8 cellular contexts compared by ENCODE assay signal in genomic region chr12:96908170-96908675, GRCh38. TPM values are rescaled to one million over a fixed set of nuclear protein-coding genes. Genes with fewer than 3 reads are reported as not detected.
DNase-seq lines count a peak whose midpoint lies in the region; ATAC-seq, FAIRE-seq and TF ChIP-seq lines count a peak whose summit lies in the region.

No MANE protein-coding gene starts in this region.

- TF ChIP-seq EP300 in transverse colon (IDR thresholded peaks at IDR 0.05; ENCODE audit: low read depth), result no peak

- in situ Hi-C loops in IMR-90 (cut with MboI; ENCODE audit: low sequenced_read_pairs), result no loop called here
- in situ Hi-C loops in transverse colon (cut with MboI; ENCODE audit: low pct_ligation_motif_present in 1 of 4, low pct_unique_long_range_greater_than_20kb in 1 of 4, low sequenced_read_pairs in 3 of 4), result no loop called here

- no peaks in the 10 kb centered on the region for H4K20me1 ChIP-seq in IMR-90 (ENCODE audit: insufficient read depth, low read length)
- H4K20me1 ChIP-seq in astrocyte (ENCODE audit: insufficient read depth, low read length), result no peaks in the 10 kb centered on the region

- DNase-seq in activated CD4-positive, alpha-beta T cell treated with anti-CD3 and anti-CD28 coated beads for 36 hours, result peak; percentile 53
- no peak for DNase-seq in activated CD4-positive, alpha-beta T cell treated with anti-CD3 and anti-CD28 coated beads, Interleukin-2, amount 50 U/mL, for 1 hour
- DNase-seq in IMR-90 (no peak), astrocyte (ENCODE audit: low read depth) (no peak), lung (ENCODE audit: low spot score) (no peak), transverse colon (no peak), activated gamma-delta T cell (lab: John Stamatoyannopoulos, UW) (no peak), midbrain (lab: John Stamatoyannopoulos, UW) (no peak)

- H3K27me3 Mint-ChIP-seq in activated CD4-positive, alpha-beta T cell treated with anti-CD3 and anti-CD28 coated beads for 36 hours, result no peaks in the 10 kb centered on the region
- no peaks in the 10 kb centered on the region for H3K27me3 Mint-ChIP-seq in astrocyte (ENCODE audit: low read depth, unreplicated experiment)

- no peak overlapping the region for H2BK20ac ChIP-seq in IMR-90 (ENCODE audit: low read depth, low read length)

- intact Hi-C loops in activated CD4-positive, alpha-beta T cell treated with anti-CD3 and anti-CD28 coated beads for 36 hours (cut with DNase I, micrococcal nuclease), result loop anchor here (5.0 kb wide), 5 partner anchors 186 to 1734 kb away; partner anchors contain the start of genes CFAP54 (in 1 of the 2), IKBIP (in 1 of the 2) and TMPO (in 1 of the 2)
- intact Hi-C loops in IMR-90 (cut with micrococcal nuclease), result no loop called here
- intact Hi-C loops in transverse colon (cut with DNase I; ENCODE audit: low total_unique reads), result no loop called here

- H3K14ac ChIP-seq in IMR-90 (replicated peaks; ENCODE audit: low read depth, low read length), result peak overlapping the region; percentile 32; the same call in 1 of the 2 replicates

- dilution Hi-C loops in IMR-90 (cut with HindIII; ENCODE audit: low sequenced_read_pairs, unreplicated experiment), result no loop called here

- no peak overlapping the region for H3K18ac ChIP-seq in IMR-90 (ENCODE audit: low read depth, low read length)

- H3K4me3 ChIP-seq in IMR-90 (ENCODE audit: insufficient read depth, low read depth, low read length) (peak overlapping the region; percentile 86; the same call in 1 of the 2 replicates), astrocyte (ENCODE audit: insufficient read depth, low read depth, low read length) (peak overlapping the region; percentile 95), lung (peak overlapping the region; percentile 80), transverse colon (peak overlapping the region in 3 of 4 donors; percentile 84 to 90 (median 88))

- no peak for TF ChIP-seq POLR2A in IMR-90 (IDR thresholded peaks at IDR 0.05; ENCODE audit: low read depth, low read length)
- no peak for TF ChIP-seq POLR2A in transverse colon (IDR thresholded peaks at IDR 0.05)

- H3K27me3 ChIP-seq in IMR-90 (ENCODE audit: control insufficient read depth, insufficient read depth, low read length) (no peaks in the 10 kb centered on the region), astrocyte (ENCODE audit: insufficient read depth, low read length) (no peaks in the 10 kb centered on the region), lung (ENCODE audit: control insufficient read depth, insufficient read depth) (no peaks in the 10 kb centered on the region), transverse colon (no peaks in the 10 kb centered on the region)

- peaks cover 43% of the 10 kb centered on the region for H3K4me1 Mint-ChIP-seq in activated CD4-positive, alpha-beta T cell treated with anti-CD3 and anti-CD28 coated beads for 36 hours
- peaks cover 14% of the 10 kb centered on the region for H3K4me1 Mint-ChIP-seq in astrocyte (ENCODE audit: low read depth, unreplicated experiment)

- POLR2A ChIA-PET in activated CD4-positive, alpha-beta T cell treated with anti-CD3 and anti-CD28 coated beads for 36 hours (lab: Charles Lee), result no interaction called here
- POLR2A ChIA-PET in IMR-90 (lab: Charles Lee; ENCODE audit: unreplicated experiment), result no interaction called here

- peak overlapping the region; percentile 39 for H3K23ac ChIP-seq in IMR-90 (ENCODE audit: low read depth, low read length)

- H3K36me3 ChIP-seq in IMR-90 (ENCODE audit: control insufficient read depth, insufficient read depth, low read length), result no peaks in the 10 kb centered on the region
- no peaks in the 10 kb centered on the region for H3K36me3 ChIP-seq in astrocyte (ENCODE audit: insufficient read depth, low read length)
- no peaks in the 10 kb centered on the region for H3K36me3 ChIP-seq in lung (ENCODE audit: control insufficient read depth in 2 of 2, insufficient read depth in 2 of 2, low read length in 2 of 2)
- no peaks in the 10 kb centered on the region for H3K36me3 ChIP-seq in transverse colon

- CTCF ChIA-PET in activated CD4-positive, alpha-beta T cell treated with anti-CD3 and anti-CD28 coated beads for 36 hours (lab: Charles Lee), result interaction anchor here (0.6 kb wide), 1 partner anchor 9 kb away, joined by 4 read pairs; no protein-coding TSS in a partner anchor
- CTCF ChIA-PET in IMR-90 (lab: Yijun Ruan, JAX), result interaction anchor here (0.7 kb wide), 1 partner anchor 501 kb away, joined by 3 read pairs; no protein-coding TSS in a partner anchor

- peak overlapping the region; percentile 66; the same call in 1 of the 2 replicates for H3K56ac ChIP-seq in IMR-90 (ENCODE audit: extremely low read depth, insufficient read depth, low read length)

- peaks cover 36% of the 10 kb centered on the region for H3K36me3 Mint-ChIP-seq in activated CD4-positive, alpha-beta T cell treated with anti-CD3 and anti-CD28 coated beads for 36 hours (ENCODE audit: low read depth)
- no peaks in the 10 kb centered on the region for H3K36me3 Mint-ChIP-seq in astrocyte (ENCODE audit: low read depth, unreplicated experiment)

- H2BK15ac ChIP-seq in IMR-90 (ENCODE audit: low read depth, low read length), result no peak overlapping the region

- H3K9me3 ChIP-seq in IMR-90 (ENCODE audit: control insufficient read depth, insufficient read depth, low read length), result no peaks in the 10 kb centered on the region
- no peaks in the 10 kb centered on the region for H3K9me3 ChIP-seq in astrocyte (ENCODE audit: insufficient read depth, low read depth, low read length)
- no peaks in the 10 kb centered on the region for H3K9me3 ChIP-seq in lung (ENCODE audit: control insufficient read depth in 2 of 2, insufficient read depth in 1 of 2, low read length in 1 of 2)
- no peaks in the 10 kb centered on the region for H3K9me3 ChIP-seq in transverse colon

- no peak overlapping the region for H4K91ac ChIP-seq in IMR-90 (ENCODE audit: insufficient read depth, low read depth, low read length)

- peaks cover 4% of the 10 kb centered on the region for H3K9me1 ChIP-seq in IMR-90 (ENCODE audit: insufficient read depth, low read length)

- H4K5ac ChIP-seq in IMR-90 (ENCODE audit: low read depth, low read length), result peak overlapping the region; percentile 40; the same call in 1 of the 2 replicates

- TF ChIP-seq CTCF in IMR-90 (conservative IDR thresholded peaks at IDR 0.05; ENCODE audit: low read depth, low read length) (no peak), astrocyte (IDR thresholded peaks at IDR 0.05; ENCODE audit: insufficient read depth, low read depth, low read length) (no peak), lung (IDR thresholded peaks at IDR 0.05; ENCODE audit: control extremely low read depth, extremely low read depth) (no peak), transverse colon (IDR thresholded peaks at IDR 0.05) (no peak)

- H2AK9ac ChIP-seq in IMR-90 (replicated peaks; ENCODE audit: low read depth, low read length, poor library complexity), result no peak overlapping the region

- TF ChIP-seq RAD21 in IMR-90 (IDR thresholded peaks at IDR 0.05; ENCODE audit: low read length), result no peak

- peak overlapping the region in 1 of 2 experiments; percentile 72; a peak in 3 of 4 replicates for H4K8ac ChIP-seq in IMR-90 (ENCODE audit: low read depth in 2 of 2, low read length in 2 of 2)

- peak; percentile 26 for FAIRE-seq in astrocyte (lab: Jason Lieb, UNC)

- no peaks in the 10 kb centered on the region for H3K9me3 Mint-ChIP-seq in activated CD4-positive, alpha-beta T cell treated with anti-CD3 and anti-CD28 coated beads for 36 hours (ENCODE audit: low read depth)
- no peaks in the 10 kb centered on the region for H3K9me3 Mint-ChIP-seq in astrocyte (ENCODE audit: unreplicated experiment)

- no peak overlapping the region for H2BK120ac ChIP-seq in IMR-90 (ENCODE audit: low read depth, low read length)

- ATAC-seq in activated CD4-positive, alpha-beta T cell treated with anti-CD3 and anti-CD28 coated beads for 36 hours, result peak; percentile 46
- ATAC-seq in IMR-90 (ENCODE audit: low read depth) (no peak), lung (ENCODE audit: insufficient read depth, low FRiP score) (no peak)

- H3K9ac ChIP-seq in IMR-90 (ENCODE audit: low read depth, low read length), result peak overlapping the region; percentile 88
- H3K9ac ChIP-seq in astrocyte (ENCODE audit: low read length), result peak overlapping the region; percentile 92

- H3K4me3 Mint-ChIP-seq in activated CD4-positive, alpha-beta T cell treated with anti-CD3 and anti-CD28 coated beads for 36 hours, result peak overlapping the region; percentile 84
- H3K4me3 Mint-ChIP-seq in astrocyte (ENCODE audit: unreplicated experiment), result peak overlapping the region; percentile 97

- BruUV-seq in IMR-90 (replicated peaks; lab: Mats Ljungman, UMichigan), result TSS peak; percentile 32

- H3K27ac Mint-ChIP-seq in activated CD4-positive, alpha-beta T cell treated with anti-CD3 and anti-CD28 coated beads for 36 hours, result peak overlapping the region; percentile 96
- H3K27ac Mint-ChIP-seq in astrocyte (ENCODE audit: unreplicated experiment), result peak overlapping the region; percentile 88

- peak overlapping the region; percentile 30 for H3K4ac ChIP-seq in IMR-90 (ENCODE audit: low read depth, low read length)

- H3K79me1 ChIP-seq in IMR-90 (ENCODE audit: low read depth in 1 of 2, low read length in 2 of 2), result peaks cover 30 to 33% of the 10 kb centered on the region in 2 experiments

- H3K79me2 ChIP-seq in astrocyte (ENCODE audit: insufficient read depth, low read length), result peaks cover 56% of the 10 kb centered on the region

- no peak overlapping the region for H2BK5ac ChIP-seq in IMR-90 (ENCODE audit: low read depth, low read length, poor library complexity, severe bottlenecking)

- H2AFZ ChIP-seq in IMR-90 (replicated peaks; ENCODE audit: low read length, poor library complexity) (peak overlapping the region; percentile 93), astrocyte (ENCODE audit: low read depth, low read length) (peak overlapping the region; percentile 89)

- H3K4me2 ChIP-seq in IMR-90 (ENCODE audit: low read depth, low read length), result peak overlapping the region; percentile 84
- peak overlapping the region; percentile 98 for H3K4me2 ChIP-seq in astrocyte (ENCODE audit: low read length)

- no peak overlapping the region for H3K27ac ChIP-seq in IMR-90 (ENCODE audit: insufficient read depth, low read length)
- peak overlapping the region; percentile 84 for H3K27ac ChIP-seq in astrocyte (ENCODE audit: low read depth, low read length)
- peak overlapping the region in 1 of 2 donors; percentile 92 for H3K27ac ChIP-seq in lung (ENCODE audit: low read depth in 1 of 2, low read length in 1 of 2)
- H3K27ac ChIP-seq in transverse colon, result peak overlapping the region; percentile 87 to 92 (median 90)

- H3K4me1 ChIP-seq in IMR-90 (ENCODE audit: control insufficient read depth, insufficient read depth, low read length), result peaks cover 5% of the 10 kb centered on the region; the same call in 1 of the 2 replicates
- peaks cover 7% of the 10 kb centered on the region for H3K4me1 ChIP-seq in astrocyte (ENCODE audit: insufficient read depth, low read length)
- H3K4me1 ChIP-seq in lung (ENCODE audit: control insufficient read depth in 2 of 2, insufficient read depth in 2 of 2, low read length in 2 of 2), result peaks cover 1 to 3% of the 10 kb centered on the region in 2 donors
- H3K4me1 ChIP-seq in transverse colon, result peaks cover 4 to 21% (median 10%) of the 10 kb centered on the region in 4 donors

- 86% methylated on average over 2 of the region's 8 CpGs; no CpG with 5 or more reads in 1 of the 2 experiments for WGBS in IMR-90 (ENCODE audit: extremely low coverage in 2 of 2, insufficient read length in 1 of 2), 2 experiments
- WGBS in lung, 2 donors, result 33 to 41% methylated on average over 8 of the region's 8 CpGs
- WGBS in transverse colon (ENCODE audit: low coverage in 1 of 2), 2 donors, result 33 to 41% methylated on average over 8 of the region's 8 CpGs

- H2AK5ac ChIP-seq in IMR-90 (ENCODE audit: low read depth, low read length), result peak overlapping the region; percentile 42; the same call in 1 of the 2 replicates

RNA-seq across cellular contexts. Expression of gene NEDD1, which starts 1.2 kb away (rescaled TPM):
- 10 to 100 TPM; 57.9 to 69.3 TPM for total RNA-seq in activated CD4-positive, alpha-beta T cell treated with anti-CD3 and anti-CD28 coated beads for 36 hours
- total RNA-seq in IMR-90 (2012; rRNA removed) (48.0 and 60.5 TPM in 2 replicates), astrocyte (30.0 and 31.3 TPM in 2 replicates), lung (10 to 100 TPM; 12.6 to 34.1 TPM), transverse colon (10 to 100 TPM in 1 of 4 donors, 1 to 10 TPM in 3; 5.6 to 16.7 (median 8.5) TPM)
- polyA plus RNA-seq in IMR-90 (2012; rRNA removed) (8.1 and 10.0 TPM in 2 replicates), lung (1 to 10 TPM; 4.9 to 8.0 TPM)
- 1.4 and 1.7 TPM in 2 replicates for polyA plus RNA-seq in IMR-90 (2012; cell fraction: cytosol; rRNA removed)
- polyA plus RNA-seq in IMR-90 (2012; cell fraction: nucleus; rRNA removed; ENCODE audit: low replicate concordance), result 0.87 and 6.3 TPM in 2 replicates

Comparison
In these comparisons a context has a peak if more than half of its experiments do, and no peak if none do; other contexts are left out.
1. intact Hi-C loops: an anchor here in activated CD4-positive, alpha-beta T cell treated with anti-CD3 and anti-CD28 coated beads for 36 hours (5.0 kb wide); none called in IMR-90 and transverse colon.